Comparison of ENCODE assay signal across 1 cellular context in genomic region chr5:422323-423232, GRCh38.
TF ChIP-seq lines count a peak whose summit lies in the region.

No MANE protein-coding gene starts in this region.

TF ChIP-seq in WTC11, 78 proteins besides CTCF, POLR2A, EP300 and RAD21 (continued from another document):
- TF ChIP-seq ZSCAN18 (CRISPR knock-in tag; IDR thresholded peaks at IDR 0.05) = no peak
TF ChIP-seq in WTC11: peak in this region for 0.
